Comparison of ENCODE assay signal across 9 cellular contexts in the genomic region with DNA sequence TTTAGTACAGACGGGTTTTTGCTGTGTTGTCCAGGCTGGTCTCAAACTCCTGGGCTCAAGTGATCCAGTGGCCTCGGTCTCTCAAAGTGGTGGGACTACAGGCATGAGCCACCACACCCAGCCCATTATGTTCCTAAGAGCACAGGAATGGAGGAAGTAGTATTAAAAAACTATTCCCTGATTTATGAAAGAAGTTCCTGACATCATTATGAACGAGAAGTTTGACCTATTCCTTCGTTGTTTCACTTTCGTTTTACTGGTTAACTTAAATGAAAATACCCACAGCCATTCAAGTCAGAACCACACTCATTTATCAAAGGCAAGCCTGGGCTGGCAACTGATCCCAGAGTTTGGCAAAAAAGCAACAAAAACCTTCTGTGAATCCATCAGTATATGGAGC. TPM values are rescaled to one million over a fixed set of nuclear protein-coding genes. Genes with fewer than 3 reads are reported as not detected.
DNase-seq lines count a peak whose midpoint lies in the region; ATAC-seq and TF ChIP-seq lines count a peak whose summit lies in the region.
"Had no signal": no experiment of that assay in that cellular context is flagged by ENCODE, and none has a peak within 500 bp of the region (broad histone marks: within the 10 kb centered on the region; RNA-seq: fewer than 3 reads in every experiment).

No MANE protein-coding gene starts in this region.

- peak overlapping the region; percentile 48 to 75 for H3K27ac ChIP-seq in liver (ENCODE audit: low read depth in 1 of 2, low read length in 2 of 2)

- in situ Hi-C loops in G401 (cut with HindIII; ENCODE audit: low sequenced_read_pairs), result no loop called here

- H3K36me3 Mint-ChIP-seq in IgD-negative memory B cell (no peaks in the 10 kb centered on the region), endothelial cell (ENCODE audit: low read depth, unreplicated experiment) (no peaks in the 10 kb centered on the region)
- no peaks in the 10 kb centered on the region for H3K36me3 Mint-ChIP-seq in activated naive CD8-positive, alpha-beta T cell treated with anti-CD3 and anti-CD28 coated beads, Interleukin-2, amount 50 U/mL, for 24 hours (ENCODE audit: low read depth)

- H3K27me3 Mint-ChIP-seq in IgD-negative memory B cell (peaks cover 14% of the 10 kb centered on the region), endothelial cell (ENCODE audit: unreplicated experiment) (peaks cover 10% of the 10 kb centered on the region)
- peaks cover 11% of the 10 kb centered on the region for H3K27me3 Mint-ChIP-seq in activated naive CD8-positive, alpha-beta T cell treated with anti-CD3 and anti-CD28 coated beads, Interleukin-2, amount 50 U/mL, for 24 hours

- POLR2A ChIA-PET in GM10248 (lab: Yijun Ruan, JAX), result no interaction called here

- H3K27me3 ChIP-seq in liver (ENCODE audit: control insufficient read depth in 4 of 4, insufficient read depth in 4 of 4, low read length in 3 of 4), result no peaks in the 10 kb centered on the region

- peak overlapping the region; percentile 66 to 72 for H3K9ac ChIP-seq in liver (ENCODE audit: low read depth in 1 of 2, low read length in 2 of 2)

- H3K9me3 ChIP-seq in liver (ENCODE audit: control insufficient read depth in 4 of 4, low read length in 3 of 4), result no peaks in the 10 kb centered on the region

- WGBS in liver, result 12% methylated on average over 5 of the region's 5 CpGs

- no peak for TF ChIP-seq RAD21 in liver (IDR thresholded peaks at IDR 0.05)

- H3K4me1 Mint-ChIP-seq in IgD-negative memory B cell, result peaks cover 3 to 5% (median 4%) of the 10 kb centered on the region in 3 donors
- H3K4me1 Mint-ChIP-seq in activated naive CD8-positive, alpha-beta T cell treated with anti-CD3 and anti-CD28 coated beads, Interleukin-2, amount 50 U/mL, for 24 hours, result peaks cover 9% of the 10 kb centered on the region
- H3K4me1 Mint-ChIP-seq in endothelial cell (ENCODE audit: unreplicated experiment), result no peaks in the 10 kb centered on the region

- H3K9me3 Mint-ChIP-seq in IgD-negative memory B cell (no peaks in the 10 kb centered on the region), endothelial cell (ENCODE audit: unreplicated experiment) (no peaks in the 10 kb centered on the region)
- no peaks in the 10 kb centered on the region for H3K9me3 Mint-ChIP-seq in activated naive CD8-positive, alpha-beta T cell treated with anti-CD3 and anti-CD28 coated beads, Interleukin-2, amount 50 U/mL, for 24 hours

- DNase-seq in AG20443 (ENCODE audit: low spot score) (peak; percentile 33), GM10248 (ENCODE audit: extremely low spot score) (no peak), endothelial cell (ENCODE audit: low spot score) (no peak), NCI-H2081 (lab: John Stamatoyannopoulos, UW) (no peak), G401 (ENCODE audit: low spot score) (no peak)
- no peak for DNase-seq in activated naive CD8-positive, alpha-beta T cell treated with anti-CD3 and anti-CD28 coated beads, Interleukin-2, amount 50 U/mL, for 24 hours
- DNase-seq: left cardiac atrium had no signal

- no peaks in the 10 kb centered on the region for H3K36me3 ChIP-seq in liver (ENCODE audit: control insufficient read depth in 4 of 4, insufficient read depth in 3 of 4, low read depth in 1 of 4, low read length in 3 of 4)

- H3K4me3 ChIP-seq in liver (ENCODE audit: low read depth in 1 of 3, low read length in 3 of 3), result peak overlapping the region in 2 of 3 donors; percentile 29 to 46

- no peaks in the 10 kb centered on the region for H3K4me1 ChIP-seq in liver (ENCODE audit: control insufficient read depth in 4 of 4, insufficient read depth in 4 of 4, low read length in 3 of 4)

- no peak for TF ChIP-seq CTCF in liver (IDR thresholded peaks at IDR 0.05; ENCODE audit: low read depth, low read length, missing input control)
- TF ChIP-seq CTCF in GM10248 (IDR thresholded peaks at IDR 0.05; ENCODE audit: control extremely low read depth, extremely low read depth, low read depth, missing control alignments), result no peak
- TF ChIP-seq CTCF in endothelial cell (IDR thresholded peaks at IDR 0.05; ENCODE audit: unreplicated experiment), result no peak

- H3K4me3 Mint-ChIP-seq in IgD-negative memory B cell (peak overlapping the region in 3 of 4 donors; percentile 8 to 76 (median 54)), endothelial cell (ENCODE audit: unreplicated experiment) (no peak overlapping the region)
- H3K4me3 Mint-ChIP-seq in activated naive CD8-positive, alpha-beta T cell treated with anti-CD3 and anti-CD28 coated beads, Interleukin-2, amount 50 U/mL, for 24 hours, result peak overlapping the region; percentile 56

- CTCF ChIA-PET in GM10248 (lab: Yijun Ruan, JAX), result interaction anchor here (1.6 kb wide), 1 partner anchor 13 kb away, joined by 8 read pairs; a partner anchor contains a TSS

- no peak overlapping the region for H3K27ac Mint-ChIP-seq in IgD-negative memory B cell
- H3K27ac Mint-ChIP-seq in activated naive CD8-positive, alpha-beta T cell treated with anti-CD3 and anti-CD28 coated beads, Interleukin-2, amount 50 U/mL, for 24 hours, result no peak overlapping the region
- no peak overlapping the region for H3K27ac Mint-ChIP-seq in endothelial cell (ENCODE audit: unreplicated experiment)

- no peak for ATAC-seq in activated naive CD8-positive, alpha-beta T cell treated with anti-CD3 and anti-CD28 coated beads, Interleukin-2, amount 50 U/mL, for 24 hours
- ATAC-seq: left cardiac atrium had no signal

TF ChIP-seq in liver, 16 proteins besides CTCF, POLR2A, EP300 and RAD21:
- TF ChIP-seq FOXA1 (IDR thresholded peaks at IDR 0.05), result no peak
- peak; percentile 14 for TF ChIP-seq SP1 (IDR thresholded peaks at IDR 0.05)
TF ChIP-seq in liver: peak in this region for 1.

RNA-seq across cellular contexts. Expression of a gene that starts 13.5 kb away (rescaled TPM):
- polyA plus RNA-seq in IgD-negative memory B cell (4.1 TPM), liver (1 to 10 TPM; 4.9 to 8.9 TPM)
- total RNA-seq in liver (1 to 10 TPM; 4.8 to 7.7 TPM), endothelial cell (ENCODE audit: unreplicated experiment) (6.8 TPM)
- total RNA-seq in G401 (2014; rRNA removed; shearing (Covaris generic)), result 13.5 and 20.9 TPM in 2 replicates

RNA-seq across cellular contexts. Expression of a gene that starts 55.9 kb away (rescaled TPM):
- 3.2 TPM for polyA plus RNA-seq in IgD-negative memory B cell
- total RNA-seq in liver, result 1 to 10 TPM; 1.4 to 2.3 TPM
- polyA plus RNA-seq in liver, result 1 to 10 TPM in 1 of 2 donors, under 1 TPM in 1; 0.75 to 2.7 TPM
- 3.3 TPM for total RNA-seq in endothelial cell (ENCODE audit: unreplicated experiment)
- 15.8 and 18.8 TPM in 2 replicates for total RNA-seq in G401 (2014; rRNA removed; shearing (Covaris generic))
